3 cellular contexts compared by ENCODE assay signal in the genomic region with DNA sequence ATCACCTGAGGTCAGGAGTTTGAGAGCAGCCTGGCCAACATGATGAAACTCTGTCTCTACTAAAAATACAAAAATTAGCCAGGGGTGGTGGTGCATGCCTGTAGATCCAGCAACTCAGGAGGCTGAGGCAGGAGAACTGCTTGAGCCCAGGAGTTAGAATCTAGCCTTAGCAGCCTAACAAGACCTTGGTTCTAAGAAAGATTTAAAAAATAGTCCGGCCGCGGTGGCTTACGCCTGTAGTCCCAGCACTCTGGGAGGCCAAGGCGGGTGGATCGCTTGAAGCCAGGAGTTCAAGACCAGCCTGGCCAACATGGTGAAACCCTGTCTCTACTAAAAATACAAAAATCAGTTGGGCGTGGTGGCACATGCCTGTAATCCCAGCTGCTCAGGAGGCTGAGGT. TPM values are rescaled to one million over a fixed set of nuclear protein-coding genes. Genes with fewer than 3 reads are reported as not detected.
"Had no signal": no experiment of that assay in that cellular context is flagged by ENCODE, and none has a peak within 500 bp of the region (broad histone marks: within the 10 kb centered on the region; RNA-seq: fewer than 3 reads in every experiment).

No MANE protein-coding gene starts in this region.

RNA-seq across cellular contexts. Expression of a gene that starts 14.4 kb away (rescaled TPM):
- total RNA-seq: activated naive CD8-positive, alpha-beta T cell treated with anti-CD3 and anti-CD28 coated beads for 36 hours; astrocyte; body of pancreas had no signal

RNA-seq across cellular contexts. Expression of a gene that starts 44.3 kb away (rescaled TPM):
- total RNA-seq: astrocyte, body of pancreas had no signal
